16 cellular contexts compared by ENCODE assay signal in genomic region chr6:55636406-55637102, GRCh38. TPM values are rescaled to one million over a fixed set of nuclear protein-coding genes. Genes with fewer than 3 reads are reported as not detected.
DNase-seq lines count a peak whose midpoint lies in the region; ATAC-seq, FAIRE-seq and TF ChIP-seq lines count a peak whose summit lies in the region.
"Had no signal": no experiment of that assay in that cellular context is flagged by ENCODE, and none has a peak within 500 bp of the region (broad histone marks: within the 10 kb centered on the region; RNA-seq: fewer than 3 reads in every experiment).

No MANE protein-coding gene starts in this region.

- DNase-seq in A673 (ENCODE audit: low spot score) (peak; percentile 15), HTR-8/SVneo (ENCODE audit: insufficient read length, low spot score) (peak; percentile 26), amniotic stem cell (lab: John Stamatoyannopoulos, UW) (peak; percentile 49), foreskin fibroblast (peak; percentile 58 to 79), T-cell (no peak), Peyer's patch (no peak), chondrocyte (ENCODE audit: low spot score) (no peak)
- DNase-seq in stimulated activated CD4-positive, alpha-beta T cell treated with anti-CD3 and anti-CD28 coated beads, Interleukin-1b, Interleukin-23, amount 100 ng/mL, for 48 hours = no peak
- DNase-seq: AML-193; cerebellar nuclear complex; esophagus squamous epithelium; kidney; NCI-H446; stimulated activated naive CD8-positive, alpha-beta T cell treated with anti-CD3 and anti-CD28 coated beads, Interleukin-15, Interleukin-2, amounts not matched to agents 100 U/mL and 50 U/mL, for 24 hours had no signal

- H3K9me3 ChIP-seq in A673 (ENCODE audit: low read depth, low read length, poor library complexity, severe bottlenecking) (no peaks in the 10 kb centered on the region), Peyer's patch (no peaks in the 10 kb centered on the region)
- H3K9me3 ChIP-seq: esophagus squamous epithelium had no signal

- no peak for TF ChIP-seq POLR2A in Peyer's patch (IDR thresholded peaks at IDR 0.05)

- no peak overlapping the region for H3K27ac Mint-ChIP-seq in T-cell
- H3K27ac Mint-ChIP-seq in chondrocyte (ENCODE audit: unreplicated experiment) = no peak overlapping the region

- H3K27me3 ChIP-seq in A673 (replicated peaks; ENCODE audit: insufficient read depth, low read depth, low read length, poor library complexity) (no peaks in the 10 kb centered on the region), Peyer's patch (no peaks in the 10 kb centered on the region)
- H3K27me3 ChIP-seq: esophagus squamous epithelium had no signal

- TF ChIP-seq CTCF in A673 (conservative IDR thresholded peaks at IDR 0.05; ENCODE audit: low read depth, low read length) (no peak), foreskin fibroblast (IDR thresholded peaks at IDR 0.05; ENCODE audit: low read depth, low read length) (no peak), Peyer's patch (IDR thresholded peaks at IDR 0.05) (no peak), chondrocyte (IDR thresholded peaks at IDR 0.05) (no peak)

- intact Hi-C loops in A673 (cut with micrococcal nuclease; ENCODE audit: unreplicated experiment) = no loop called here

- H3K4me3 ChIP-seq in A673 (ENCODE audit: low read depth, low read length, poor library complexity, severe bottlenecking) = no peak overlapping the region
- no peak overlapping the region for H3K4me3 ChIP-seq in foreskin fibroblast (ENCODE audit: low read depth in 1 of 2, low read length in 2 of 2)
- H3K4me3 ChIP-seq in Peyer's patch = no peak overlapping the region
- H3K4me3 ChIP-seq: esophagus squamous epithelium, GM12878 had no signal

- H3K27ac ChIP-seq in A673 (ENCODE audit: low read depth, low read length, poor library complexity, severe bottlenecking) = no peak overlapping the region
- no peak overlapping the region for H3K27ac ChIP-seq in Peyer's patch
- H3K27ac ChIP-seq: esophagus squamous epithelium had no signal

- H3K4me1 Mint-ChIP-seq in T-cell (no peaks in the 10 kb centered on the region), chondrocyte (ENCODE audit: low read depth) (peaks cover 14% of the 10 kb centered on the region)

- H3K9me3 Mint-ChIP-seq in T-cell = peaks cover 3 to 16% (median 7%) of the 10 kb centered on the region in 3 donors
- no peaks in the 10 kb centered on the region for H3K9me3 Mint-ChIP-seq in chondrocyte (ENCODE audit: low read depth)

- no peak overlapping the region for H3K4me3 Mint-ChIP-seq in T-cell
- no peak overlapping the region for H3K4me3 Mint-ChIP-seq in chondrocyte (ENCODE audit: unreplicated experiment)

- no peak for FAIRE-seq in HTR-8/SVneo (lab: Jason Lieb, UNC)
- FAIRE-seq: GM12878, kidney, TTC549 had no signal

- BruUV-seq in A673 (replicated peaks; lab: Mats Ljungman, UMichigan) = no TSS peak

- H3K36me3 Mint-ChIP-seq in T-cell (no peaks in the 10 kb centered on the region), chondrocyte (ENCODE audit: low read depth) (no peaks in the 10 kb centered on the region)

- peaks cover 13% of the 10 kb centered on the region for H3K4me1 ChIP-seq in A673 (ENCODE audit: insufficient read depth, low read length, poor library complexity, severe bottlenecking)
- no peaks in the 10 kb centered on the region for H3K4me1 ChIP-seq in Peyer's patch

- POLR2A ChIA-PET in A673 (lab: Charles Lee; ENCODE audit: low non-redundant PET) (no interaction called here), T-cell (lab: Charles Lee) (no interaction called here)

- no peak for ATAC-seq in T-cell (replicated peaks in 1 of 4)
- ATAC-seq: GM12878; stimulated activated naive CD8-positive, alpha-beta T cell treated with anti-CD3 and anti-CD28 coated beads, Interleukin-15, Interleukin-2, amounts not matched to agents 100 U/mL and 50 U/mL, for 24 hours had no signal

- no peaks in the 10 kb centered on the region for H3K27me3 Mint-ChIP-seq in T-cell
- H3K27me3 Mint-ChIP-seq in chondrocyte (ENCODE audit: low read depth) = no peaks in the 10 kb centered on the region

- CTCF ChIA-PET in A673 (lab: Charles Lee) (no interaction called here), T-cell (lab: Charles Lee) (interaction anchor here (0.5 to 0.6 kb wide), 2 partner anchors 13 to 240 kb away, joined by 3 read pairs; no protein-coding TSS in a partner anchor)

- H3K36me3 ChIP-seq in A673 (ENCODE audit: insufficient read depth, low read length, poor library complexity, severe bottlenecking) (no peaks in the 10 kb centered on the region), Peyer's patch (no peaks in the 10 kb centered on the region)
- H3K36me3 ChIP-seq: esophagus squamous epithelium had no signal

RNA-seq across cellular contexts. Expression of gene HMGCLL1, which starts 57.6 kb away (rescaled TPM):
- not detected in 2 replicates for total RNA-seq in A673 (2021)
- total RNA-seq in T-cell = not detected
- 1 to 10 TPM in 1 of 4 donors, not detected in 3; 2.2 TPM for total RNA-seq in Peyer's patch
- 0.17 TPM in 1 of 3 replicates, not detected in the others for total RNA-seq in chondrocyte
- total RNA-seq: GM12878 had no signal

Comparison
In these comparisons a context has a peak if more than half of its experiments do, and no peak if none do; other contexts are left out.
1. DNase-seq: peak in A673 (single experiment), HTR-8/SVneo (single experiment), amniotic stem cell (single experiment) and foreskin fibroblast (2 of 2); none in T-cell (0 of 34), Peyer's patch (0 of 3), stimulated activated CD4-positive, alpha-beta T cell treated with anti-CD3 and anti-CD28 coated beads, Interleukin-1b, Interleukin-23, amount 100 ng/mL, for 48 hours (single experiment) and chondrocyte (single experiment).